In the genomic region with DNA sequence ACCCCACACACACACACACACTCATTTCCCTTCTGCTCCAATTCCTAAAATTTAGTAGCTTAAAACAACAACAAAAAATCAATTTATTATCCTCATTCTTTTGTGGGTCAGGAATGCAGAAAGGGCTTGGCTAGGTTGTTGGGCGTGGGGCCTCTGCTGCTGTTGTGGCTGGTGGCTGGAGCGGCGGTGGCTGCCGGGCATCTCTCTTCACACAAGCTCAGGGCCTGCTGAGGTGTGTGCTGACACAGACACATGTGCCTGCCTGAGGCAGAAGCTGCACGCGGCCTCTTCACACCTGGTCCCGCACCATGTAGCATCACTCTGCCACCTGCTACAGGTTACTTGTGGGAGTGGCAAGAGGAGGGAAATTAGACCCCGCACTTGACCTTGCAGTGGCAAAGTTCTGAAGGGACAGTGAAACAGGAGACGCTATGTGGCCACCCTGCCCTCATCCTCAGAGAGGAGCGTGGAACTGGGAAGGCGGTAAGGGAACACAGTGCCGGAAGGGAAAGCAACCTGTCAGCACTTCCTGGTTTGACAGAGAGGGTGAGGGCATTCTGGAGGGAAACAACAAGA, we compare ENCODE assay signal across 19 cellular contexts.
"Had no signal": no experiment of that assay in that cellular context is flagged by ENCODE, and none has a peak within 500 bp of the region (broad histone marks: within the 10 kb centered on the region; RNA-seq: fewer than 3 reads in every experiment).

No MANE protein-coding gene starts in this region.

- H3K4me3 Mint-ChIP-seq: activated naive CD4-positive, alpha-beta T cell treated with anti-CD3 and anti-CD28 coated beads, Interleukin-2, amount 10 ng/mL, durations not matched to agents 7 days and 5 days; activated naive CD8-positive, alpha-beta T cell treated with anti-CD3 and anti-CD28 coated beads, Interleukin-2, amount 50 U/mL, for 24 hours; brain; endodermal cell; memory B cell; naive B cell; stimulated activated naive B cell treated with anti-CD40 and anti-IgM and Interleukin-4, amounts not matched to agents 10 μg/mL and 1 μg/mL and 100 μg/mL, for 72 hours; T-helper 1 cell treated with Interleukin-12 subunit alpha and Interleukin-12 subunit beta and Interleukin-4 antibody, amounts not matched to agents 30 μg/mL and 1 μg/mL, for 36 hours had no signal

- H3K9me3 Mint-ChIP-seq: activated naive CD8-positive, alpha-beta T cell treated with anti-CD3 and anti-CD28 coated beads, Interleukin-2, amount 50 U/mL, for 24 hours; T-helper 1 cell treated with Interleukin-12 subunit alpha and Interleukin-12 subunit beta and Interleukin-4 antibody, amounts not matched to agents 30 μg/mL and 1 μg/mL, for 36 hours had no signal

- H3K4me3 ChIP-seq: left ventricle myocardium inferior, mucosa of descending colon, pancreas, sigmoid colon, thoracic aorta had no signal

- H3K36me3 Mint-ChIP-seq: activated naive CD4-positive, alpha-beta T cell treated with anti-CD3 and anti-CD28 coated beads, Interleukin-2, amount 10 ng/mL, durations not matched to agents 7 days and 5 days; brain; memory B cell; stimulated activated naive B cell treated with anti-CD40 and anti-IgM and Interleukin-4, amounts not matched to agents 10 μg/mL and 1 μg/mL and 100 μg/mL, for 72 hours had no signal

- H3K4me1 ChIP-seq: left ventricle myocardium inferior, pancreas, sigmoid colon had no signal

- H3K27ac Mint-ChIP-seq: activated naive CD4-positive, alpha-beta T cell treated with anti-CD3 and anti-CD28 coated beads, Interleukin-2, amount 10 ng/mL, durations not matched to agents 7 days and 5 days; activated naive CD8-positive, alpha-beta T cell treated with anti-CD3 and anti-CD28 coated beads, Interleukin-2, amount 50 U/mL, for 24 hours; endodermal cell; memory B cell; naive B cell; stimulated activated naive B cell treated with anti-CD40 and anti-IgM and Interleukin-4, amounts not matched to agents 10 μg/mL and 1 μg/mL and 100 μg/mL, for 72 hours; T-helper 1 cell treated with Interleukin-12 subunit alpha and Interleukin-12 subunit beta and Interleukin-4 antibody, amounts not matched to agents 30 μg/mL and 1 μg/mL, for 36 hours had no signal

- DNase-seq: activated CD4-positive, alpha-beta T cell treated with anti-CD3 and anti-CD28 coated beads, Interleukin-2, amount 50 U/mL, for 1 hour; activated CD8-positive, alpha-beta memory T cell treated with anti-CD3 and anti-CD28 coated beads, Interleukin-2, amount 50 U/mL, for 48 hours; activated effector memory CD4-positive, alpha-beta T cell treated with Interleukin-2 at 50 U/mL for 16 hours; activated naive CD4-positive, alpha-beta T cell treated with anti-CD3 and anti-CD28 coated beads, Interleukin-2, amount 10 ng/mL, durations not matched to agents 7 days and 5 days; activated naive CD8-positive, alpha-beta T cell treated with anti-CD3 and anti-CD28 coated beads, Interleukin-2, amount 50 U/mL, for 24 hours; activated T-cell treated with anti-CD3 and anti-CD28 coated beads, Interleukin-2, amount 50 U/mL, for 48 hours; endodermal cell; kidney; left ventricle myocardium inferior; mucosa of descending colon; naive B cell; pancreas; sigmoid colon; stimulated activated naive B cell treated with anti-CD40 and anti-IgM and Interleukin-4, amounts not matched to agents 10 μg/mL and 1 μg/mL and 100 μg/mL, for 72 hours had no signal

- H3K36me3 ChIP-seq: left ventricle myocardium inferior, pancreas, sigmoid colon, thoracic aorta had no signal

- H3K9me3 ChIP-seq: pancreas, sigmoid colon had no signal

- H3K27ac ChIP-seq: epithelial cell of prostate, left ventricle myocardium inferior, pancreas, sigmoid colon, thoracic aorta had no signal

- H3K4me1 Mint-ChIP-seq: activated naive CD4-positive, alpha-beta T cell treated with anti-CD3 and anti-CD28 coated beads, Interleukin-2, amount 10 ng/mL, durations not matched to agents 7 days and 5 days; activated naive CD8-positive, alpha-beta T cell treated with anti-CD3 and anti-CD28 coated beads, Interleukin-2, amount 50 U/mL, for 24 hours; endodermal cell; memory B cell; naive B cell; stimulated activated naive B cell treated with anti-CD40 and anti-IgM and Interleukin-4, amounts not matched to agents 10 μg/mL and 1 μg/mL and 100 μg/mL, for 72 hours had no signal

- H3K27me3 ChIP-seq: pancreas had no signal
